ENCODE assay signal across 8 cellular contexts in the genomic region with DNA sequence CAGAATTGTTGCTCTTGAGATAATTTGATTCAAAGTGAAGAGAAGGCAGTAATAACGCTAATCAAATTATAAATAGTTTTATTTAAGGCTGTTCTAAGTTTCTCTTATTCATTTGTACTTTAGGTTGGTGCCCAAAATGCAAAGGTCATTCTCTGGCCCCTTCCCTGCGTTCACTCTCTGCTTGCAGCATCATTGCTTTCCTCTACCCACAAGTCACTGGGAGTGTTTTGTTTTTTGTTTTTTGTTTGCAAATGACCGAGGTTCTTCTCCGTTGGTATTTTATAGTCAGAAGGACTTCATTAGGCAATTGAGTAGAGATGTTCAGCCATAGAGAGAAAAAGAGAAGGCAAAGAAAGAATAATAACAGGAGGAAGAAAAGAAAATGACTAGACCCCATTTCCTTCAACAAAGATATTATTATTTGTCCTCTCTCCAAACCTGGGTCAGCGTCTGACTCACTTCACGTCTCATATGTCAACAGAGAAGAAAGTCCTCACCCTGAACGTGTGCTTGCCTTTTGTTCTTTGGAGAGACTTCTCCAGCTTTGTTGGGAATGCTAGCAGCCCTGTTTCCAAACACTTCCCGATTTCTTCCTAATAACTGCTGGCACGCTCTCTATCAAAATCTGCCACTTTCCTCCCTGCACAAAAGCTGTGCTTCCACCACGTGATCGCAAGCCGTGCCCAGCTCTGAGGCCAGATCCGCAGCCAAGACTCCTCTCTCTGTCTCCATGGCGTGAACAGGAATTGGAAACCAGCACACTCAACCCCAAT.
DNase-seq lines count a peak whose midpoint lies in the region; ATAC-seq, FAIRE-seq and TF ChIP-seq lines count a peak whose summit lies in the region.
"Had no signal": no experiment of that assay in that cellular context is flagged by ENCODE, and none has a peak within 500 bp of the region (broad histone marks: within the 10 kb centered on the region; RNA-seq: fewer than 3 reads in every experiment).

No MANE protein-coding gene starts in this region.

- no TSS peak for BruUV-seq in HepG2 (replicated peaks; lab: Mats Ljungman, UMichigan)

- 4% methylated on average over 14 of the region's 14 CpGs for WGBS in HepG2 (ENCODE audit: low lambda C conversion rate)
- WGBS in thyroid gland, 2 donors: 16% methylated on average over 14 of the region's 14 CpGs

- H3K27me3 ChIP-seq in brain microvascular endothelial cell (replicated peaks): no peaks in the 10 kb centered on the region
- peaks cover 1 to 8% of the 10 kb centered on the region in 2 experiments; a peak in 4 of 5 replicates for H3K27me3 ChIP-seq in HepG2 (ENCODE audit: control insufficient read depth in 1 of 2, insufficient read depth in 2 of 2, low read length in 2 of 2)
- no peaks in the 10 kb centered on the region for H3K27me3 ChIP-seq in thyroid gland
- no peaks in the 10 kb centered on the region for H3K27me3 ChIP-seq in colonic mucosa

- no peaks in the 10 kb centered on the region; the same call in 1 of the 2 replicates for H4K20me1 ChIP-seq in HepG2 (ENCODE audit: insufficient read depth, low read length)

- peak overlapping the region; percentile 87 for H3K27ac ChIP-seq in brain microvascular endothelial cell
- H3K27ac ChIP-seq in HepG2 (ENCODE audit: extremely low read length, insufficient read depth, low read length): no peak overlapping the region
- H3K27ac ChIP-seq in thyroid gland: peak overlapping the region in 2 of 3 donors; percentile 2 to 14
- H3K27ac ChIP-seq in colonic mucosa: no peak overlapping the region

- TF ChIP-seq EP300 in Ishikawa (IDR thresholded peaks at IDR 0.05; ENCODE audit: borderline replicate concordance) (no peak), HepG2 (IDR thresholded peaks at IDR 0.05; ENCODE audit: low read depth in 2 of 2, low read length in 2 of 2) (no peak), HepG2 (CRISPR knock-in tag; IDR thresholded peaks at IDR 0.05; ENCODE audit: borderline replicate concordance) (no peak)

- ATAC-seq in HepG2 (no peak), GM18867 (IDR thresholded peaks at IDR 0.05; ENCODE audit: unreplicated experiment) (no peak)
- ATAC-seq: Panc1 had no signal

- no peaks in the 10 kb centered on the region for H3K4me1 ChIP-seq in HepG2 (ENCODE audit: insufficient read depth, low read length)
- H3K4me1 ChIP-seq in thyroid gland: peaks cover 0 to 27% of the 10 kb centered on the region in 2 donors
- H3K4me1 ChIP-seq in colonic mucosa: no peaks in the 10 kb centered on the region

- CTCF ChIA-PET in HepG2 (lab: Yijun Ruan, JAX; ENCODE audit: low intra/inter-chr PET ratio, low total read pairs): no interaction called here

- H3K9ac ChIP-seq in HepG2 (ENCODE audit: insufficient read depth, low read depth, low read length) (no peak overlapping the region), colonic mucosa (ENCODE audit: low read depth in 2 of 2, low read length in 2 of 2) (no peak overlapping the region)

- H3K4me3 ChIP-seq in brain microvascular endothelial cell (ENCODE audit: low read depth, low read length) (peak overlapping the region; percentile 34), HepG2 (replicated peaks in 1 of 3; ENCODE audit: insufficient read depth in 1 of 3, low read depth in 2 of 3, low read length in 3 of 3) (no peak overlapping the region), thyroid gland (replicated peaks in 1 of 3) (no peak overlapping the region), colonic mucosa (no peak overlapping the region)

- H2AFZ ChIP-seq in HepG2 (ENCODE audit: low read length): no peak overlapping the region

- POLR2A ChIA-PET in HepG2 (lab: Yijun Ruan, JAX): no interaction called here

- in situ Hi-C loops in brain microvascular endothelial cell (cut with HindIII; ENCODE audit: low pct_ligation_motif_present, low sequenced_read_pairs): no loop called here
- in situ Hi-C loops in HepG2 (cut with HindIII; ENCODE audit: extremely low pct_ligation_motif_present, low pct_unique_long_range_greater_than_20kb): no loop called here

- no peak for TF ChIP-seq RAD21 in Ishikawa (IDR thresholded peaks at IDR 0.05; ENCODE audit: low read depth)
- TF ChIP-seq RAD21 in HepG2 (CRISPR knock-in tag; IDR thresholded peaks at IDR 0.05): no peak

- H3K36me3 ChIP-seq in brain microvascular endothelial cell (replicated peaks): no peaks in the 10 kb centered on the region
- no peaks in the 10 kb centered on the region for H3K36me3 ChIP-seq in HepG2 (replicated peaks in 1 of 2; ENCODE audit: control insufficient read depth in 1 of 2, insufficient read depth in 2 of 2, low read length in 2 of 2)
- no peaks in the 10 kb centered on the region for H3K36me3 ChIP-seq in thyroid gland
- H3K36me3 ChIP-seq in colonic mucosa: no peaks in the 10 kb centered on the region

- DNase-seq in brain microvascular endothelial cell: peak; percentile 44
- no peak for DNase-seq in HepG2 (ENCODE audit: low spot score)
- peak; percentile 46 to 60 for DNase-seq in thyroid gland
- no peak for DNase-seq in NOMO-1 treated with DMSO at 0.1 percent for 48 hours (lab: John Stamatoyannopoulos, UW; ENCODE audit: unreplicated experiment)
- no peak for DNase-seq in colonic mucosa

- H3K4me2 ChIP-seq in HepG2 (ENCODE audit: low read depth, low read length): 0 out of 2 replicates have a peak overlapping the region, but pooled peaks have one; percentile 19

- H3K79me2 ChIP-seq in HepG2 (ENCODE audit: insufficient read depth, low read length): no peaks in the 10 kb centered on the region

- H3K9me3 ChIP-seq in HepG2 (ENCODE audit: low read length) (no peaks in the 10 kb centered on the region), thyroid gland (no peaks in the 10 kb centered on the region), colonic mucosa (no peaks in the 10 kb centered on the region)

- FAIRE-seq in HepG2 (lab: Jason Lieb, UNC): no peak

- intact Hi-C loops in HepG2 (cut with micrococcal nuclease; ENCODE audit: unreplicated experiment) (no loop called here), thyroid gland (cut with DNase I) (no loop called here), colonic mucosa (cut with DNase I) (no loop called here)

- TF ChIP-seq CTCF in brain microvascular endothelial cell (IDR thresholded peaks at IDR 0.05; ENCODE audit: low read depth, low read length, missing control alignments): no peak
- no peak for TF ChIP-seq CTCF in HepG2 (CRISPR knock-in tag; IDR thresholded peaks at IDR 0.05)
- TF ChIP-seq CTCF in thyroid gland (IDR thresholded peaks at IDR 0.05): no peak
- no peak for TF ChIP-seq CTCF in colonic mucosa (IDR thresholded peaks at IDR 0.05)

- no peak for TF ChIP-seq POLR2A in HepG2 (IDR thresholded peaks at IDR 0.05; ENCODE audit: insufficient read depth in 1 of 2, low read depth in 2 of 2, low read length in 2 of 2)
- TF ChIP-seq POLR2A in thyroid gland (IDR thresholded peaks at IDR 0.05): no peak

TF ChIP-seq in Ishikawa, 13 proteins besides CTCF, POLR2A, EP300 and RAD21 (continues in another document):
- TF ChIP-seq TCF12 (IDR thresholded peaks at IDR 0.05; ENCODE audit: low read depth): no peak
- no peak for TF ChIP-seq CEBPB (IDR thresholded peaks at IDR 0.05)
- TF ChIP-seq, protein P1, sequence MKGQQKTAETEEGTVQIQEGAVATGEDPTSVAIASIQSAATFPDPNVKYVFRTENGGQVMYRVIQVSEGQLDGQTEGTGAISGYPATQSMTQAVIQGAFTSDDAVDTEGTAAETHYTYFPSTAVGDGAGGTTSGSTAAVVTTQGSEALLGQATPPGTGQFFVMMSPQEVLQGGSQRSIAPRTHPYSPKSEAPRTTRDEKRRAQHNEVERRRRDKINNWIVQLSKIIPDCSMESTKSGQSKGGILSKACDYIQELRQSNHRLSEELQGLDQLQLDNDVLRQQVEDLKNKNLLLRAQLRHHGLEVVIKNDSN (IDR thresholded peaks at IDR 0.05): peak; percentile 37; the same call in 1 of the 2 replicates

TF ChIP-seq in HepG2, 621 proteins besides CTCF, POLR2A, EP300 and RAD21:
- TF ChIP-seq SMARCE1 (IDR thresholded peaks at IDR 0.05; ENCODE audit: borderline replicate concordance) (no peak), FOSL2 (CRISPR knock-in tag; IDR thresholded peaks at IDR 0.05) (0 out of 2 replicates have a peak, but pooled peaks have one; percentile 11)
- TF ChIP-seq, protein P2, sequence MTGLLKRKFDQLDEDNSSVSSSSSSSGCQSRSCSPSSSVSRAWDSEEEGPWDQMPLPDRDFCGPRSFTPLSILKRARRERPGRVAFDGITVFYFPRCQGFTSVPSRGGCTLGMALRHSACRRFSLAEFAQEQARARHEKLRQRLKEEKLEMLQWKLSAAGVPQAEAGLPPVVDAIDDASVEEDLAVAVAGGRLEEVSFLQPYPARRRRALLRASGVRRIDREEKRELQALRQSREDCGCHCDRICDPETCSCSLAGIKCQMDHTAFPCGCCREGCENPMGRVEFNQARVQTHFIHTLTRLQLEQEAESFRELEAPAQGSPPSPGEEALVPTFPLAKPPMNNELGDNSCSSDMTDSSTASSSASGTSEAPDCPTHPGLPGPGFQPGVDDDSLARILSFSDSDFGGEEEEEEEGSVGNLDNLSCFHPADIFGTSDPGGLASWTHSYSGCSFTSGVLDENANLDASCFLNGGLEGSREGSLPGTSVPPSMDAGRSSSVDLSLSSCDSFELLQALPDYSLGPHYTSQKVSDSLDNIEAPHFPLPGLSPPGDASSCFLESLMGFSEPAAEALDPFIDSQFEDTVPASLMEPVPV (CRISPR knock-in tag; IDR thresholded peaks at IDR 0.05): no peak

Comparison
In these comparisons a context has a peak if more than half of its experiments do, and no peak if none do; other contexts are left out.
1. DNase-seq: peak in brain microvascular endothelial cell (single experiment) and thyroid gland (2 of 2); none in HepG2 (single experiment), NOMO-1 treated with DMSO at 0.1 percent for 48 hours (single experiment) and colonic mucosa (single experiment).
2. H3K27ac ChIP-seq: peak in brain microvascular endothelial cell (single experiment) and thyroid gland (2 of 3); none in HepG2 (single experiment) and colonic mucosa (single experiment).